In genomic region chr10:17850526-17850925, GRCh38 we compare ENCODE assay signal across 17 cellular contexts. TPM values are rescaled to one million over a fixed set of nuclear protein-coding genes. Genes with fewer than 3 reads are reported as not detected.
"Had no signal": no experiment of that assay in that cellular context is flagged by ENCODE, and none has a peak within 500 bp of the region (broad histone marks: within the 10 kb centered on the region; RNA-seq: fewer than 3 reads in every experiment).

No MANE protein-coding gene starts in this region.

- H3K27ac Mint-ChIP-seq: activated CD8-positive, alpha-beta T cell treated with anti-CD3 and anti-CD28 coated beads for 36 hours; activated naive CD8-positive, alpha-beta T cell treated with anti-CD3 and anti-CD28 coated beads for 36 hours; activated T-cell treated with anti-CD3 and anti-CD28 coated beads, Interleukin-2, amount 50 U/mL, for 72 hours; stimulated activated naive CD8-positive, alpha-beta T cell treated with anti-CD3 and anti-CD28 coated beads, Interleukin-15, Interleukin-2, amounts not matched to agents 100 ng/mL and 50 ng/mL, for 24 hours had no signal

- DNase-seq: activated CD4-positive, alpha-beta T cell treated with anti-CD3 and anti-CD28 coated beads for 4 hours; activated CD8-positive, alpha-beta memory T cell treated with anti-CD3 and anti-CD28 coated beads, Interleukin-2, amount 50 U/mL, for 4 hours; activated CD8-positive, alpha-beta T cell treated with anti-CD3 and anti-CD28 coated beads for 36 hours; activated gamma-delta T cell treated with Interleukin-2 at 50 U/mL for 16 hours; activated naive CD8-positive, alpha-beta T cell treated with anti-CD3 and anti-CD28 coated beads for 36 hours; activated T-cell treated with anti-CD3 and anti-CD28 coated beads, Interleukin-2, amount 50 U/mL, for 72 hours; brain microvascular endothelial cell; cerebellar nuclear complex; dorsolateral prefrontal cortex; kidney glomerular epithelial cell; naive thymus-derived CD4-positive, alpha-beta T cell; retina; stimulated activated CD4-positive, alpha-beta T cell treated with anti-CD3 and anti-CD28 coated beads, Interleukin-15, amount 100 ng/mL, for 24 hours; stimulated activated CD4-positive, alpha-beta T cell treated with anti-CD3 and anti-CD28 coated beads, Interleukin-4, amount 100 ng/mL, for 24 hours; testis had no signal

- H3K9me3 Mint-ChIP-seq: activated naive CD8-positive, alpha-beta T cell treated with anti-CD3 and anti-CD28 coated beads for 36 hours; activated T-cell treated with anti-CD3 and anti-CD28 coated beads, Interleukin-2, amount 50 U/mL, for 72 hours; naive thymus-derived CD4-positive, alpha-beta T cell; stimulated activated naive CD8-positive, alpha-beta T cell treated with anti-CD3 and anti-CD28 coated beads, Interleukin-15, Interleukin-2, amounts not matched to agents 100 ng/mL and 50 ng/mL, for 24 hours had no signal

- H3K4me3 ChIP-seq: dorsolateral prefrontal cortex, esophagus muscularis mucosa, testis had no signal

- H3K4me3 Mint-ChIP-seq: activated CD8-positive, alpha-beta T cell treated with anti-CD3 and anti-CD28 coated beads for 36 hours; activated naive CD8-positive, alpha-beta T cell treated with anti-CD3 and anti-CD28 coated beads for 36 hours; activated T-cell treated with anti-CD3 and anti-CD28 coated beads, Interleukin-2, amount 50 U/mL, for 72 hours; naive thymus-derived CD4-positive, alpha-beta T cell; stimulated activated naive CD8-positive, alpha-beta T cell treated with anti-CD3 and anti-CD28 coated beads, Interleukin-15, Interleukin-2, amounts not matched to agents 100 ng/mL and 50 ng/mL, for 24 hours had no signal

- H3K36me3 Mint-ChIP-seq: activated naive CD8-positive, alpha-beta T cell treated with anti-CD3 and anti-CD28 coated beads for 36 hours; naive thymus-derived CD4-positive, alpha-beta T cell had no signal

RNA-seq across cellular contexts. Expression of gene MRC1, which starts 41.4 kb away (rescaled TPM):
- total RNA-seq: activated CD8-positive, alpha-beta T cell treated with anti-CD3 and anti-CD28 coated beads for 36 hours had no signal
